Comparison of ENCODE assay signal across 23 cellular contexts in the genomic region with DNA sequence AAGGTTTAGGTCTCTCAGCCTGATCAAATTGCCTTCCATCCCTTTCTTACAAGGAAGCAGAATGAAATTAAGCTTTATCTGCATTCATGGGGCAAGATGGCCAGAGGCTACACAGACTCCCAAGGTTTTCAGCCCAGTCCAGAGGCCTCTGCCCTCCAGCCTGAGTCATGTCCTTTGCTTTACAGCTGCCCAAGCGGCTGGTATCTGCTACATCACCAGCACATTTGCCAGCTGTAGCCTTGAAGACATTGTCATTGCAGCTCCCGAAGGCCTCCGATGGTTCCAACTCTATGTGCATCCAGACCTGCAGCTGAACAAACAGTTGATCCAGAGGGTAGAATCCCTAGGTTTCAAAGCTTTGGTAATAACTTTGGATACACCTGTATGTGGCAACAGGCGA.
"Had no signal": no experiment of that assay in that cellular context is flagged by ENCODE, and none has a peak within 500 bp of the region (broad histone marks: within the 10 kb centered on the region; RNA-seq: fewer than 3 reads in every experiment).

No MANE protein-coding gene starts in this region.

- DNase-seq: IMR-90; Karpas-422; KG1; MG63; NCI-H1092; NCI-H1105 treated with DMSO at 0.1 percent for 48 hours; NCI-H1417 treated with DMSO at 0.1 percent for 48 hours; NCI-H146; NCI-H1694 treated with DMSO at 0.1 percent for 48 hours; NCI-H1930; NCI-H2081; NCI-H2107; NCI-H2227 treated with DMSO at 0.1 percent for 48 hours; NCI-H526; NCI-H82; NK-92 treated with Interleukin-12 subunit alpha and Interleukin-12 subunit beta, amount 100 ng/mL, for 24 hours; PC-3; SK-N-SH; T-helper 1 cell; T-helper 17 cell had no signal

- ATAC-seq: HepG2, Panc1, PC-3, Right ventricle myocardium inferior, T-helper 17 cell had no signal
